Comparison of ENCODE assay signal across 34 cellular contexts in the genomic region with DNA sequence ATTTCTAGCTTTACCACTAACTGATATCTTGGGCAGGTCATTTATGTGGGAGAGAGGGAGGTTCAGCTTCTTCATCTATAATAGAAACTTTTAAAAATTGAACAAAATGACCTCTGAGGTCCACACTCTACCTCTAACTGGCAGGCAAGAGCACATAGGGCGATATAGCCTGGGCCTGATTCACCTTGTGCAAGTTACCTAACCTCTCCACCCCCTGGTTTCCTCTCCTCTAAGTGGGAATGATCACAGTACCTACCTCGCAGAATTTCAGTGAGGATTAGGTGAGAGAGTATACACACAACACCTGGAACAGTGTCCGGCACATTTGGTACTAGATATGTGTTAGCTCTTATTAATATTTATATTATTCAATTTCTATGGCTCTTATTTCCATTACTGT. TPM values are rescaled to one million over a fixed set of nuclear protein-coding genes. Genes with fewer than 3 reads are reported as not detected.
"Had no signal": no experiment of that assay in that cellular context is flagged by ENCODE, and none has a peak within 500 bp of the region (broad histone marks: within the 10 kb centered on the region; RNA-seq: fewer than 3 reads in every experiment).

No MANE protein-coding gene starts in this region.

- DNase-seq: activated B cell treated with CpG ODN at 0.5 μM for 24 hours; activated CD4-positive, alpha-beta memory T cell treated with anti-CD3 and anti-CD28 coated beads for 36 hours; activated CD4-positive, alpha-beta T cell treated with anti-CD3 and anti-CD28 coated beads for 4 hours; activated CD4-positive, alpha-beta T cell treated with anti-CD3 and anti-CD28 coated beads, Interleukin-2, amount 10 ng/mL, durations not matched to agents 24 days and 14 days; activated CD4-positive, alpha-beta T cell treated with anti-CD3 and anti-CD28 coated beads, Interleukin-2, amount 50 U/mL, for 1 hour; activated CD4-positive, alpha-beta T cell treated with anti-CD3 and anti-CD28 coated beads, Interleukin-2, amount 50 U/mL, for 4 hours; activated CD4-positive, CD25-positive, alpha-beta regulatory T cell treated with anti-CD3 and anti-CD28 coated beads, Interleukin-2, amount 50 U/mL, for 72 hours; activated CD8-positive, alpha-beta memory T cell treated with anti-CD3 and anti-CD28 coated beads, Interleukin-2, amount 50 U/mL, for 4 hours; activated CD8-positive, alpha-beta T cell treated with anti-CD3 and anti-CD28 coated beads for 36 hours; activated effector memory CD4-positive, alpha-beta T cell treated with anti-CD3 and anti-CD28 coated beads, Interleukin-2, amount 50 U/mL, for 16 hours; activated gamma-delta T cell treated with Interleukin-2 at 50 U/mL for 16 hours; activated naive CD4-positive, alpha-beta T cell; activated naive CD4-positive, alpha-beta T cell treated with anti-CD3 and anti-CD28 coated beads for 36 hours; activated naive CD4-positive, alpha-beta T cell treated with anti-CD3 and anti-CD28 coated beads, Interleukin-2, amount 50 U/mL, for 16 hours; activated naive CD8-positive, alpha-beta T cell treated with anti-CD3 and anti-CD28 coated beads for 36 hours; activated T-cell treated with anti-CD3 and anti-CD28 coated beads for 4 hours; activated T-cell treated with anti-CD3 and anti-CD28 coated beads, Interleukin-2, amount 50 U/mL, for 1 hour; activated T-cell treated with anti-CD3 and anti-CD28 coated beads, Interleukin-2, amount 50 U/mL, for 4 hours; activated T-cell treated with anti-CD3 and anti-CD28 coated beads, Interleukin-2, amount 50 U/mL, for 72 hours; amygdala; anterior cingulate cortex; brain microvascular endothelial cell; central memory CD4-positive, alpha-beta T cell; T-helper 1 cell; T-helper 2 cell; T-helper 9 cell had no signal

- H3K9me3 ChIP-seq: ascending aorta, breast epithelium had no signal

- FAIRE-seq: TTC549 had no signal

- H3K4me3 ChIP-seq: ascending aorta, breast epithelium had no signal

- H3K27ac ChIP-seq: ascending aorta, brain microvascular endothelial cell, breast epithelium, VCaP had no signal

- H3K36me3 ChIP-seq: ascending aorta, brain microvascular endothelial cell, breast epithelium had no signal

- ATAC-seq: activated CD8-positive, alpha-beta T cell treated with anti-CD3 and anti-CD28 coated beads for 36 hours; activated naive CD4-positive, alpha-beta T cell treated with anti-CD3 and anti-CD28 coated beads, Interleukin-2, amount 50 U/mL, for 72 hours; activated T-cell treated with anti-CD3 and anti-CD28 coated beads, Interleukin-2, amount 50 U/mL, for 4 hours; activated T-cell treated with anti-CD3 and anti-CD28 coated beads, Interleukin-2, amount 50 U/mL, for 72 hours; activated T-helper 17 cell treated with anti-CD3 and anti-CD28 coated beads, Interleukin-2, amount 50 U/mL, for 72 hours had no signal

- H3K27me3 ChIP-seq: ascending aorta, brain microvascular endothelial cell, breast epithelium had no signal

- H3K4me1 ChIP-seq: ascending aorta, breast epithelium had no signal

RNA-seq across cellular contexts. Expression of a gene that starts 15.5 kb away (rescaled TPM):
- total RNA-seq: activated CD4-positive, alpha-beta memory T cell treated with anti-CD3 and anti-CD28 coated beads for 36 hours; activated CD4-positive, alpha-beta T cell treated with anti-CD3 and anti-CD28 coated beads, Interleukin-2, amount 10 ng/mL, durations not matched to agents 24 days and 14 days; activated CD8-positive, alpha-beta memory T cell treated with anti-CD3 and anti-CD28 coated beads for 36 hours; activated CD8-positive, alpha-beta T cell treated with anti-CD3 and anti-CD28 coated beads for 36 hours; activated naive CD4-positive, alpha-beta T cell treated with anti-CD3 and anti-CD28 coated beads for 36 hours; activated naive CD4-positive, alpha-beta T cell treated with anti-CD3 and anti-CD28 coated beads, Interleukin-2, amount 50 U/mL, for 72 hours; activated naive CD8-positive, alpha-beta T cell treated with anti-CD3 and anti-CD28 coated beads for 36 hours; activated T-cell treated with anti-CD3 and anti-CD28 coated beads, Interleukin-2, amount 50 U/mL, for 4 hours; activated T-cell treated with anti-CD3 and anti-CD28 coated beads, Interleukin-2, amount 50 U/mL, for 72 hours; activated T-helper 1 cell treated with anti-CD3 and anti-CD28 coated beads, Interleukin-12 subunit alpha, Interleukin-12 subunit beta, Interleukin-2, Interleukin-4 antibody, amounts not matched to agents 30 ng/mL and 10 ng/mL and 1 ng/mL, durations not matched to agents 14 hours and 24 hours and 36 hours; activated T-helper 17 cell treated with anti-CD3 and anti-CD28 coated beads, Interleukin-2, amount 50 U/mL, for 72 hours; ascending aorta had no signal
